Comparison of ENCODE assay signal across 17 cellular contexts in the genomic region with DNA sequence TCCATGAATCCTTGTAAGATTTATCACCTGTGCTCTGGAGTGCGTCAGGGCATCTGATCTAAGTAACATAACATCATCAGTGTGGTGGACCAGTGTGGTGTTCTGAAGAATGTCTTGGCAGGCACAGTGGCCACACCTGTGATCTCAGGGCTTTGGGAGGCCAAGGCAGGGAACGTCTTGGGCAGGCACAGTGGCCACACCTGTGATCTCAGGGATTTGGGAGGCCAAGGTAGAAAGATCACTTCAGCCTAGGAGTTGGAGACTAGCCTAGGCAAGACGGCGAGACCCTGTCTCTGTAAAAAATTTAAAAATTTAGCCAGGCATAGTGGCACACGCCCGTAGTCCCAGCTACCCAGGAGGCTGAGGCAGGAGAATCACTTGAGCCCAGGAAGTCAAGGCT.
DNase-seq lines count a peak whose midpoint lies in the region; ATAC-seq and TF ChIP-seq lines count a peak whose summit lies in the region.
"Had no signal": no experiment of that assay in that cellular context is flagged by ENCODE, and none has a peak within 500 bp of the region (broad histone marks: within the 10 kb centered on the region; RNA-seq: fewer than 3 reads in every experiment).

No MANE protein-coding gene starts in this region.

- H2BK120ac ChIP-seq in H9 (ENCODE audit: low read depth, low read length, poor library complexity, severe bottlenecking): no peak overlapping the region

- H3K27me3 Mint-ChIP-seq in H9 (ENCODE audit: low read depth): no peaks in the 10 kb centered on the region

- no peak overlapping the region for H3K23ac ChIP-seq in H9 (ENCODE audit: insufficient read length, low read depth, low read length)

- no peak overlapping the region for H2BK12ac ChIP-seq in H9 (ENCODE audit: insufficient read length, low read depth, low read length)

- intact Hi-C loops in left lung (cut with DNase I) (no loop called here), spleen (cut with DNase I; ENCODE audit: low total_unique reads) (no loop called here)

- H3K4me1 Mint-ChIP-seq in H9: peaks cover 17 to 19% of the 10 kb centered on the region in 2 experiments
- H3K4me1 Mint-ChIP-seq: CD4-positive, alpha-beta memory T cell had no signal

- H3K9ac ChIP-seq in H9 (ENCODE audit: extremely low read depth, insufficient read length, low read length): no peak overlapping the region
- H3K9ac ChIP-seq: GM23248 had no signal

- no peak overlapping the region for H3K4ac ChIP-seq in H9 (ENCODE audit: low read depth, low read length)

- H2BK15ac ChIP-seq in H9 (ENCODE audit: low read depth, low read length): no peak overlapping the region

- H3K27me3 ChIP-seq in H9 (ENCODE audit: insufficient read depth, low read length): no peaks in the 10 kb centered on the region
- H3K27me3 ChIP-seq in Peyer's patch: no peaks in the 10 kb centered on the region
- H3K27me3 ChIP-seq in left lung: peaks cover 0 to 21% of the 10 kb centered on the region in 2 donors
- H3K27me3 ChIP-seq in spleen (replicated peaks in 1 of 7): peaks cover 0 to 31% (median 0%) of the 10 kb centered on the region in 7 donors

- H3K4me2 ChIP-seq in H9 (ENCODE audit: insufficient read depth, insufficient read length, low read length): no peak overlapping the region

- H2BK5ac ChIP-seq in H9 (ENCODE audit: insufficient read length, low read length): no peak overlapping the region

- H2AK5ac ChIP-seq in H9 (ENCODE audit: insufficient read length, low read length): no peak overlapping the region

- peaks cover 42 to 56% (median 42%) of the 10 kb centered on the region in 3 experiments for H3K36me3 Mint-ChIP-seq in H9 (ENCODE audit: insufficient read depth in 1 of 3, low read depth in 3 of 3)
- H3K36me3 Mint-ChIP-seq: CD4-positive, alpha-beta memory T cell had no signal

- no peaks in the 10 kb centered on the region for H3K79me1 ChIP-seq in H9 (ENCODE audit: insufficient read depth, low read depth, low read length, poor library complexity, severe bottlenecking)

- no peak overlapping the region for H3K56ac ChIP-seq in H9 (ENCODE audit: insufficient read length, low read depth, low read length)

- no peak overlapping the region for H2BK20ac ChIP-seq in H9 (ENCODE audit: low read depth, low read length, poor library complexity, severe bottlenecking)

- no CpG with 5 or more reads among the region's 6 CpGs for WGBS in H9 (ENCODE audit: extremely low coverage, insufficient read length, low lambda C conversion rate)
- WGBS in spleen, 5 donors: 87 to 92% (median 89%) methylated on average over 6 of the region's 6 CpGs

- H4K20me1 ChIP-seq in H9 (ENCODE audit: control insufficient read depth, insufficient read depth, insufficient read length): no peaks in the 10 kb centered on the region

- no peak overlapping the region for H3K18ac ChIP-seq in H9 (ENCODE audit: insufficient read length, low read depth, low read length)

- no peaks in the 10 kb centered on the region for H3K9me3 Mint-ChIP-seq in H9
- H3K9me3 Mint-ChIP-seq: CD4-positive, alpha-beta memory T cell had no signal

- H3K4me1 ChIP-seq in H9 (ENCODE audit: insufficient read depth, low read length): no peaks in the 10 kb centered on the region
- H3K4me1 ChIP-seq in Peyer's patch: no peaks in the 10 kb centered on the region
- H3K4me1 ChIP-seq in left lung: no peaks in the 10 kb centered on the region
- H3K4me1 ChIP-seq in spleen: no peaks in the 10 kb centered on the region

- no peak overlapping the region for H4K8ac ChIP-seq in H9 (replicated peaks; ENCODE audit: insufficient read length, low read depth, low read length)

- no peak for TF ChIP-seq CTCF in H9 (conservative IDR thresholded peaks at IDR 0.05)
- TF ChIP-seq CTCF in Peyer's patch (IDR thresholded peaks at IDR 0.05): no peak
- no peak for TF ChIP-seq CTCF in left lung (IDR thresholded peaks at IDR 0.05)
- TF ChIP-seq CTCF in spleen (IDR thresholded peaks at IDR 0.05 in 8 of 11, conservative IDR thresholded peaks at IDR 0.05 in 3 of 11): no peak

- no peak overlapping the region for H3T11ph ChIP-seq in H9 (ENCODE audit: low read length)

- peak; percentile 5 for DNase-seq in H9
- peak in 2 of 3 donors; percentile 3 to 6 for DNase-seq in Peyer's patch
- DNase-seq in left lung: peak; percentile 3 to 20
- DNase-seq in spleen: peak; percentile 3
- no peak for DNase-seq in NCI-H69 (lab: John Stamatoyannopoulos, UW)
- DNase-seq in RKO (ENCODE audit: low spot score): no peak
- DNase-seq: C1 segment of cervical spinal cord; Calu3; CD4-positive, alpha-beta memory T cell; COR-L47; DMS53; DMS79 treated with DMSO at 0.1 percent for 48 hours; GF-D8; GM23248; H7 had no signal

- H4K5ac ChIP-seq in H9 (ENCODE audit: insufficient read length, low read depth, low read length): no peak overlapping the region

- H3K4me3 ChIP-seq in Peyer's patch (no peak overlapping the region), left lung (no peak overlapping the region), spleen (no peak overlapping the region)
- H3K4me3 ChIP-seq: GM23248 had no signal

- no peak overlapping the region for H3K4me3 Mint-ChIP-seq in H9
- H3K4me3 Mint-ChIP-seq: CD4-positive, alpha-beta memory T cell had no signal

- H3K27ac Mint-ChIP-seq in H9: 0 out of 7 replicates have a peak overlapping the region, but pooled peaks of 1 of the 3 experiments have one; percentile 32
- H3K27ac Mint-ChIP-seq: CD4-positive, alpha-beta memory T cell had no signal

- H2AFZ ChIP-seq in H9 (ENCODE audit: low read length): no peak overlapping the region
- H2AFZ ChIP-seq: GM23248 had no signal

- peaks cover 4% of the 10 kb centered on the region for H3K9me3 ChIP-seq in H9 (ENCODE audit: control insufficient read depth, low read depth, low read length)
- no peaks in the 10 kb centered on the region for H3K9me3 ChIP-seq in Peyer's patch
- H3K9me3 ChIP-seq in left lung: no peaks in the 10 kb centered on the region
- no peaks in the 10 kb centered on the region for H3K9me3 ChIP-seq in spleen

- no peak overlapping the region for H3K14ac ChIP-seq in H9 (ENCODE audit: insufficient read depth, low read length)

- ATAC-seq in left lung (no peak), HG03175 (IDR thresholded peaks at IDR 0.05; ENCODE audit: unreplicated experiment) (no peak)
- ATAC-seq: HCT116 had no signal

- no peaks in the 10 kb centered on the region for H3K79me2 ChIP-seq in H9 (ENCODE audit: insufficient read depth, low read length)

- H3K23me2 ChIP-seq in H9 (ENCODE audit: insufficient read length, low read depth, low read length, poor library complexity, severe bottlenecking): no peaks in the 10 kb centered on the region

- no peak overlapping the region for H3K27ac ChIP-seq in H9 (ENCODE audit: insufficient read length, low read depth, low read length)
- no peak overlapping the region for H3K27ac ChIP-seq in Peyer's patch
- no peak overlapping the region for H3K27ac ChIP-seq in left lung
- no peak overlapping the region for H3K27ac ChIP-seq in spleen
- H3K27ac ChIP-seq: GM23248 had no signal

- H4K91ac ChIP-seq in H9 (ENCODE audit: insufficient read length, low read depth, low read length): no peak overlapping the region

- no peak for TF ChIP-seq POLR2A in Peyer's patch (IDR thresholded peaks at IDR 0.05)
- TF ChIP-seq POLR2A in spleen (IDR thresholded peaks at IDR 0.05): no peak

- H3K36me3 ChIP-seq in Peyer's patch: no peaks in the 10 kb centered on the region
- H3K36me3 ChIP-seq in left lung: no peaks in the 10 kb centered on the region
- H3K36me3 ChIP-seq in spleen: no peaks in the 10 kb centered on the region

Comparison
In these comparisons a context has a peak if more than half of its experiments do, and no peak if none do; other contexts are left out.
1. DNase-seq: peak in H9 (single experiment), Peyer's patch (2 of 3), left lung (2 of 2) and spleen (single experiment); none in NCI-H69 (single experiment) and RKO (single experiment).